Comparison of ENCODE assay signal across 8 cellular contexts in genomic region chr19:11035441-11036377, GRCh38. TPM values are rescaled to one million over a fixed set of nuclear protein-coding genes. Genes with fewer than 3 reads are reported as not detected.
DNase-seq lines count a peak whose midpoint lies in the region; ATAC-seq and TF ChIP-seq lines count a peak whose summit lies in the region.

No MANE protein-coding gene starts in this region.

- no peak for TF ChIP-seq POLR2A in IMR-90 (IDR thresholded peaks at IDR 0.05; ENCODE audit: low read depth, low read length)
- no peak for TF ChIP-seq POLR2A in esophagus muscularis mucosa (IDR thresholded peaks at IDR 0.05; ENCODE audit: low read depth)

- CTCF ChIA-PET in CD4-positive, alpha-beta T cell (lab: Charles Lee) = interaction anchor here (0.5 to 1.8 kb wide), 17 partner anchors 9 to 500 kb away, joined by 3 to 38 read pairs (median 4); partner anchors contain the start of gene LDLR
- CTCF ChIA-PET in IMR-90 (lab: Yijun Ruan, JAX) = interaction anchor here (0.6 to 1.2 kb wide), 7 partner anchors 11 to 441 kb away, joined by 3 to 8 read pairs (median 4); no protein-coding TSS in a partner anchor

- H2BK5ac ChIP-seq in IMR-90 (ENCODE audit: low read depth, low read length, poor library complexity, severe bottlenecking) = no peak overlapping the region

- dilution Hi-C loops in IMR-90 (cut with HindIII; ENCODE audit: low sequenced_read_pairs, unreplicated experiment) = no loop called here

- BruUV-seq in IMR-90 (replicated peaks; lab: Mats Ljungman, UMichigan) = no TSS peak

- ATAC-seq in CD4-positive, alpha-beta T cell (ENCODE audit: poor library complexity) = peak; percentile 97
- ATAC-seq in GM19438 (IDR thresholded peaks at IDR 0.05; ENCODE audit: low read depth, unreplicated experiment) = peak; percentile 67
- ATAC-seq in IMR-90 (ENCODE audit: low read depth) = peak; percentile 97
- ATAC-seq in natural killer cell treated with Interleukin-12 subunit alpha and Interleukin-12 subunit beta and Interleukin-15 and Interleukin-18, amount 100 ng/mL, for 72 hours = peak; percentile 79 to 89
- peak; percentile 98 for ATAC-seq in stimulated activated memory B cell treated with anti-CD40 and anti-IgM and Interleukin-4, amounts not matched to agents 10 μg/mL and 1 μg/mL and 100 μg/mL, for 72 hours

- no peaks in the 10 kb centered on the region for H3K27me3 Mint-ChIP-seq in CD4-positive, alpha-beta T cell
- no peaks in the 10 kb centered on the region for H3K27me3 Mint-ChIP-seq in natural killer cell treated with Interleukin-12 subunit alpha and Interleukin-12 subunit beta and Interleukin-15 and Interleukin-18, amount 100 ng/mL, for 72 hours
- no peaks in the 10 kb centered on the region for H3K27me3 Mint-ChIP-seq in stimulated activated memory B cell treated with anti-CD40 and anti-IgM and Interleukin-4, amounts not matched to agents 10 μg/mL and 1 μg/mL and 100 μg/mL, for 72 hours

- no peaks in the 10 kb centered on the region for H3K9me1 ChIP-seq in IMR-90 (ENCODE audit: insufficient read depth, low read length)

- no peak overlapping the region for H2BK20ac ChIP-seq in IMR-90 (ENCODE audit: low read depth, low read length)

- H3K4me1 ChIP-seq in IMR-90 (ENCODE audit: control insufficient read depth, insufficient read depth, low read length) (no peaks in the 10 kb centered on the region), esophagus muscularis mucosa (peaks cover 10 to 14% (median 12%) of the 10 kb centered on the region in 4 donors)

- no peak overlapping the region for H2BK15ac ChIP-seq in IMR-90 (ENCODE audit: low read depth, low read length)

- peak; percentile 80 for TF ChIP-seq RAD21 in IMR-90 (IDR thresholded peaks at IDR 0.05; ENCODE audit: low read length)

- no peaks in the 10 kb centered on the region for H3K27me3 ChIP-seq in CD4-positive, alpha-beta T cell (ENCODE audit: control insufficient read depth, insufficient read depth, low read length)
- no peaks in the 10 kb centered on the region for H3K27me3 ChIP-seq in IMR-90 (ENCODE audit: control insufficient read depth, insufficient read depth, low read length)
- H3K27me3 ChIP-seq in esophagus muscularis mucosa = no peaks in the 10 kb centered on the region

- H3K4me3 Mint-ChIP-seq in CD4-positive, alpha-beta T cell = no peak overlapping the region
- H3K4me3 Mint-ChIP-seq in natural killer cell treated with Interleukin-12 subunit alpha and Interleukin-12 subunit beta and Interleukin-15 and Interleukin-18, amount 100 ng/mL, for 72 hours = no peak overlapping the region
- peak overlapping the region; percentile 24 for H3K4me3 Mint-ChIP-seq in stimulated activated memory B cell treated with anti-CD40 and anti-IgM and Interleukin-4, amounts not matched to agents 10 μg/mL and 1 μg/mL and 100 μg/mL, for 72 hours

- H3K4me3 ChIP-seq in IMR-90 (ENCODE audit: insufficient read depth, low read depth, low read length) (no peak overlapping the region), esophagus muscularis mucosa (no peak overlapping the region)

- no peak overlapping the region for H3K14ac ChIP-seq in IMR-90 (replicated peaks; ENCODE audit: low read depth, low read length)

- H3K4me2 ChIP-seq in IMR-90 (ENCODE audit: low read depth, low read length) = no peak overlapping the region

- TF ChIP-seq EP300 in esophagus muscularis mucosa (IDR thresholded peaks at IDR 0.05) = peak; percentile 37

- peak; percentile 78 to 89 (median 82) for DNase-seq in CD4-positive, alpha-beta T cell
- DNase-seq in IMR-90 = peak; percentile 74
- peak; percentile 97 for DNase-seq in OCI-M1 (lab: John Stamatoyannopoulos, UW)
- peak; percentile 79 for DNase-seq in activated T-cell treated with anti-CD3 and anti-CD28 coated beads for 24 hours (ENCODE audit: low read depth)
- DNase-seq in esophagus muscularis mucosa (ENCODE audit: extremely low spot score) = peak; percentile 95
- peak; percentile 79 for DNase-seq in natural killer cell treated with Interleukin-12 subunit alpha and Interleukin-12 subunit beta and Interleukin-15 and Interleukin-18, amount 100 ng/mL, for 72 hours (ENCODE audit: low spot score)

- H3K4ac ChIP-seq in IMR-90 (ENCODE audit: low read depth, low read length) = no peak overlapping the region

- 70% methylated on average over 2 of the region's 15 CpGs; no CpG with 5 or more reads in 1 of the 2 experiments for WGBS in IMR-90 (ENCODE audit: extremely low coverage in 2 of 2, insufficient read length in 1 of 2), 2 experiments
- 55% methylated on average over 8 of the region's 15 CpGs for whole genome bisulfite sequencing in esophagus muscularis mucosa

- peak overlapping the region; percentile 58; the same call in 1 of the 2 replicates for H2AK5ac ChIP-seq in IMR-90 (ENCODE audit: low read depth, low read length)

- H3K9me3 ChIP-seq in CD4-positive, alpha-beta T cell (ENCODE audit: control insufficient read depth, low read length) = no peaks in the 10 kb centered on the region
- no peaks in the 10 kb centered on the region for H3K9me3 ChIP-seq in IMR-90 (ENCODE audit: control insufficient read depth, insufficient read depth, low read length)
- H3K9me3 ChIP-seq in esophagus muscularis mucosa = no peaks in the 10 kb centered on the region

- no peak overlapping the region; the same call in 1 of the 2 replicates for H4K91ac ChIP-seq in IMR-90 (ENCODE audit: insufficient read depth, low read depth, low read length)

- POLR2A ChIA-PET in CD4-positive, alpha-beta T cell (lab: Charles Lee) = interaction anchor here (0.7 to 1.7 kb wide), 7 partner anchors 17 to 62 kb away, joined by 3 to 9 read pairs (median 3); partner anchors contain the start of gene LDLR
- POLR2A ChIA-PET in IMR-90 (lab: Charles Lee; ENCODE audit: unreplicated experiment) = no interaction called here

- H3K36me3 ChIP-seq in IMR-90 (ENCODE audit: control insufficient read depth, insufficient read depth, low read length) (peaks cover 76% of the 10 kb centered on the region), esophagus muscularis mucosa (peaks cover 52 to 95% (median 92%) of the 10 kb centered on the region in 4 donors)

- peaks cover 79% of the 10 kb centered on the region for H3K36me3 Mint-ChIP-seq in CD4-positive, alpha-beta T cell (ENCODE audit: low read depth)
- peaks cover 6% of the 10 kb centered on the region for H3K36me3 Mint-ChIP-seq in natural killer cell treated with Interleukin-12 subunit alpha and Interleukin-12 subunit beta and Interleukin-15 and Interleukin-18, amount 100 ng/mL, for 72 hours
- H3K36me3 Mint-ChIP-seq in stimulated activated memory B cell treated with anti-CD40 and anti-IgM and Interleukin-4, amounts not matched to agents 10 μg/mL and 1 μg/mL and 100 μg/mL, for 72 hours = peaks cover 85% of the 10 kb centered on the region

- no peak overlapping the region for H3K27ac Mint-ChIP-seq in CD4-positive, alpha-beta T cell
- no peak overlapping the region for H3K27ac Mint-ChIP-seq in natural killer cell treated with Interleukin-12 subunit alpha and Interleukin-12 subunit beta and Interleukin-15 and Interleukin-18, amount 100 ng/mL, for 72 hours
- H3K27ac Mint-ChIP-seq in stimulated activated memory B cell treated with anti-CD40 and anti-IgM and Interleukin-4, amounts not matched to agents 10 μg/mL and 1 μg/mL and 100 μg/mL, for 72 hours = peak overlapping the region; percentile 80

- no peak overlapping the region for H3K56ac ChIP-seq in IMR-90 (ENCODE audit: extremely low read depth, insufficient read depth, low read length)

- no peaks in the 10 kb centered on the region for H3K9me3 Mint-ChIP-seq in CD4-positive, alpha-beta T cell
- no peaks in the 10 kb centered on the region for H3K9me3 Mint-ChIP-seq in natural killer cell treated with Interleukin-12 subunit alpha and Interleukin-12 subunit beta and Interleukin-15 and Interleukin-18, amount 100 ng/mL, for 72 hours
- H3K9me3 Mint-ChIP-seq in stimulated activated memory B cell treated with anti-CD40 and anti-IgM and Interleukin-4, amounts not matched to agents 10 μg/mL and 1 μg/mL and 100 μg/mL, for 72 hours = no peaks in the 10 kb centered on the region

- H3K23ac ChIP-seq in IMR-90 (ENCODE audit: low read depth, low read length) = no peak overlapping the region

- peak; percentile 87 for TF ChIP-seq CTCF in CD4-positive, alpha-beta T cell (IDR thresholded peaks at IDR 0.05)
- TF ChIP-seq CTCF in IMR-90 (conservative IDR thresholded peaks at IDR 0.05; ENCODE audit: low read depth, low read length) (peak; percentile 77), esophagus muscularis mucosa (IDR thresholded peaks at IDR 0.05) (peak; percentile 85 to 91 (median 88))

- no peak overlapping the region for H3K9ac ChIP-seq in IMR-90 (ENCODE audit: low read depth, low read length)

- peaks cover 29 to 42% of the 10 kb centered on the region in 2 experiments for H3K79me1 ChIP-seq in IMR-90 (ENCODE audit: low read depth in 1 of 2, low read length in 2 of 2)

- H4K8ac ChIP-seq in IMR-90 (ENCODE audit: low read depth in 2 of 2, low read length in 2 of 2) = no peak overlapping the region

- H2BK120ac ChIP-seq in IMR-90 (ENCODE audit: low read depth, low read length) = no peak overlapping the region

- peaks cover 20% of the 10 kb centered on the region for H4K20me1 ChIP-seq in IMR-90 (ENCODE audit: insufficient read depth, low read length)

- peaks cover 9% of the 10 kb centered on the region for H3K4me1 Mint-ChIP-seq in CD4-positive, alpha-beta T cell (ENCODE audit: low read depth)
- H3K4me1 Mint-ChIP-seq in natural killer cell treated with Interleukin-12 subunit alpha and Interleukin-12 subunit beta and Interleukin-15 and Interleukin-18, amount 100 ng/mL, for 72 hours (ENCODE audit: low read depth in 2 of 2) = peaks cover 0 to 18% of the 10 kb centered on the region in 2 donors
- peaks cover 26% of the 10 kb centered on the region for H3K4me1 Mint-ChIP-seq in stimulated activated memory B cell treated with anti-CD40 and anti-IgM and Interleukin-4, amounts not matched to agents 10 μg/mL and 1 μg/mL and 100 μg/mL, for 72 hours

- intact Hi-C loops in CD4-positive, alpha-beta T cell (cut with DNase I, micrococcal nuclease) = loop anchor here (1.0 to 5.0 kb wide), 4 partner anchors 52 to 169 kb away; partner anchors contain the start of gene LDLR (in 1 of the 2)
- intact Hi-C loops in IMR-90 (cut with micrococcal nuclease) = loop anchor here (1.0 to 2.0 kb wide), 3 partner anchors 54 to 168 kb away; partner anchors contain the start of gene LDLR
- intact Hi-C loops in esophagus muscularis mucosa (cut with DNase I) = loop anchor here (2.0 to 10.0 kb wide), 4 partner anchors 59 to 172 kb away; no protein-coding TSS in a partner anchor

- H3K18ac ChIP-seq in IMR-90 (ENCODE audit: low read depth, low read length) = no peak overlapping the region

- H2AFZ ChIP-seq in IMR-90 (replicated peaks; ENCODE audit: low read length, poor library complexity) = peak overlapping the region; percentile 56

- H3K27ac ChIP-seq in CD4-positive, alpha-beta T cell (ENCODE audit: low read depth, low read length) = no peak overlapping the region
- H3K27ac ChIP-seq in IMR-90 (ENCODE audit: insufficient read depth, low read length) = no peak overlapping the region
- H3K27ac ChIP-seq in esophagus muscularis mucosa (replicated peaks in 1 of 4) = peak overlapping the region; percentile 45 to 65 (median 48)

- H4K5ac ChIP-seq in IMR-90 (ENCODE audit: low read depth, low read length) = no peak overlapping the region

- H2AK9ac ChIP-seq in IMR-90 (replicated peaks; ENCODE audit: low read depth, low read length, poor library complexity) = no peak overlapping the region

- in situ Hi-C loops in IMR-90 (cut with MboI; ENCODE audit: low sequenced_read_pairs) = loop anchor here (5.0 to 10.0 kb wide), 2 partner anchors 92 to 169 kb away; no protein-coding TSS in a partner anchor

RNA-seq across cellular contexts. Expression of gene LDLR, which starts 53.6 kb away (rescaled TPM):
- total RNA-seq in CD4-positive, alpha-beta T cell = 10 to 100 TPM; 32.5 to 34.0 TPM
- total RNA-seq in IMR-90 (2012; rRNA removed) (40.5 and 45.2 TPM in 2 replicates), esophagus muscularis mucosa (100 to 1,000 TPM in 1 of 4 donors, 10 to 100 TPM in 3; 14.2 to 258 (median 47.5) TPM)
- 53.8 and 61.2 TPM in 2 replicates for polyA plus RNA-seq in IMR-90 (2012; rRNA removed)
- polyA plus RNA-seq in IMR-90 (2012; cell fraction: cytosol; rRNA removed) = 43.2 and 44.9 TPM in 2 replicates
- 51.0 and 64.7 TPM in 2 replicates for polyA plus RNA-seq in IMR-90 (2012; cell fraction: nucleus; rRNA removed; ENCODE audit: low replicate concordance)
- 100 to 1,000 TPM; 179 to 194 TPM for total RNA-seq in natural killer cell treated with Interleukin-12 subunit alpha and Interleukin-12 subunit beta and Interleukin-15 and Interleukin-18, amount 100 ng/mL, for 72 hours

Comparison
In these comparisons a context has a peak if more than half of its experiments do, and no peak if none do; other contexts are left out.
1. H3K27ac ChIP-seq: peak in esophagus muscularis mucosa (4 of 4); none in CD4-positive, alpha-beta T cell (single experiment) and IMR-90 (single experiment).
2. Peak in every context shown above with its lines, with median percentiles within 50 percentile points of each other: ATAC-seq, DNase-seq and CTCF ChIP-seq.